15 cellular contexts compared by ENCODE assay signal in the genomic region with DNA sequence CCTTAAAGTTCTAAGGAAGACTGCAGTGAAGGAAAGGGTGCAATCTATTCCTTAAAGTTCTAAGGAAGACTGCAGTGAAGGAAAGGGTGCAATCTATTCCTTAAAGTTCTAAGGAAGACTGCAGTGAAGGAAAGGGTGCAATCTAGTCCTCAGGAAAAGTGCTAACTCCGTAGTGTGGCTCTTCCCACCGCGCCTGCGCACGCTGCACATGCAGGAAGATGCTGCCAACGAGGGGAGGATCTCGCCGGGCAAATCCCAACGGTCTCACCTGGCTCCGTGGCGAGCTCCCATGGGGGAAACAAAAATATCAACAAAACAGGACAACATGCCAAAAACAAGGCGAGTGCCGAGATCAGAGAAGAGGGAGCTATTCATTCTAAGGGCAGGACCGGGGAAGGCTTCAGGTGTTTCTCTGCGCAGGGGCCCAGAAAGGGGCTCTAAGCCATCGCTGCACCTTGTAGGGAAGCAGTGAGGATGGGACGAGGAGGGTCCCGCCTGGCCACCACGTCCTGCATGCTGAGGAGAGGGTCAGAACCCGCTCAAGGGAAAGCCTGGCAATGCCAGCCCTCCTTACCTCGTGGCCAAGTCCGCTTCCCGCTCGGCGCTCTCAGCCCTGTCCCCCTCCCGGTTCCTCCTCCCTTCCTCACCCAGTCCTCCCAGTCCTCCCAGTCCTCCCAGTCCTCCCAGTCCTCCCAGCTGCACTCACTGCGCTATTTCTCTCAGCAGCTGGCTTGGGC. TPM values are rescaled to one million over a fixed set of nuclear protein-coding genes. Genes with fewer than 3 reads are reported as not detected.
A peak's percentile ranks its signal among the peaks of the same experiment; 100 is the strongest.
DNase-seq lines count a peak whose midpoint lies in the region; ATAC-seq, FAIRE-seq and TF ChIP-seq lines count a peak whose summit lies in the region.
"Had no signal": no experiment of that assay in that cellular context is flagged by ENCODE, and none has a peak within 500 bp of the region (broad histone marks: within the 10 kb centered on the region; RNA-seq: fewer than 3 reads in every experiment).

No MANE protein-coding gene starts in this region.

- DNase-seq in DMS53 treated with DMSO at 0.1 percent for 48 hours (lab: John Stamatoyannopoulos, UW; ENCODE audit: unreplicated experiment) (peak; percentile 57), NCI-H2171 (lab: John Stamatoyannopoulos, UW) (peak; percentile 5), GM12878 (ENCODE audit: low read depth, low spot score) (no peak), stomach (no peak), SHP77 treated with DMSO at 0.1 percent for 48 hours (lab: John Stamatoyannopoulos, UW) (no peak)
- no peak for DNase-seq in activated CD8-positive, alpha-beta memory T cell treated with anti-CD3 and anti-CD28 coated beads for 24 hours
- DNase-seq: activated effector memory CD4-positive, alpha-beta T cell treated with anti-CD3 and anti-CD28 coated beads, Interleukin-2, amount 50 U/mL, for 16 hours; amniotic stem cell; GOT3; Kasumi-1; left colon; NCI-H1694; NCI-H524 treated with DMSO at 0.1 percent for 48 hours; Peyer's patch had no signal

- H3K27me3 ChIP-seq in GM12878 (replicated peaks in 1 of 2; ENCODE audit: control insufficient read depth in 2 of 2, insufficient read depth in 2 of 2, low read length in 1 of 2) = peaks cover 0 to 2% of the 10 kb centered on the region in 2 experiments; a peak in 1 of 4 replicates
- peaks cover 0 to 32% (median 0%) of the 10 kb centered on the region in 3 donors for H3K27me3 ChIP-seq in stomach
- H3K27me3 ChIP-seq: Peyer's patch had no signal

- CTCF ChIA-PET in GM12878 (lab: Yijun Ruan, JAX) = interaction anchor here (1.3 to 1.7 kb wide), 2 partner anchors 12 to 24 kb away, joined by 3 to 4 read pairs; no protein-coding TSS in a partner anchor

- FAIRE-seq in GM12878 (lab: Jason Lieb, UNC) = no peak

- in situ Hi-C loops in GM12878 (cut with MboI) = no loop called here

- TF ChIP-seq POLR2A in GM12878 (IDR thresholded peaks at IDR 0.05; ENCODE audit: low read depth, low read length) (no peak), stomach (IDR thresholded peaks at IDR 0.05) (no peak)

- no peak overlapping the region for H3K9ac ChIP-seq in GM12878 (ENCODE audit: control insufficient read depth, insufficient read depth, low read length)

- H3K4me3 ChIP-seq in GM12878 (no peak overlapping the region), stomach (peak overlapping the region; percentile 29 to 40 (median 35))

- no peak for TF ChIP-seq RAD21 in GM12878 (IDR thresholded peaks at IDR 0.05; ENCODE audit: insufficient read depth, low read depth, low read length)

- no TSS peak for BruUV-seq in GM12878 (replicated peaks; lab: Mats Ljungman, UMichigan)

- H3K4me2 ChIP-seq in GM12878 (ENCODE audit: control insufficient read depth, insufficient read depth) = peak overlapping the region; percentile 85

- TF ChIP-seq EP300 in GM12878 (IDR thresholded peaks at IDR 0.05; ENCODE audit: borderline replicate concordance in 1 of 2, control insufficient read depth in 1 of 2, low read depth in 2 of 2, low read length in 2 of 2) (no peak), stomach (IDR thresholded peaks at IDR 0.05) (no peak)

- 77% methylated on average over 26 of the region's 27 CpGs for WGBS in GM12878 (ENCODE audit: insufficient coverage, insufficient replicate concordance, low lambda C conversion rate, missing lambda C conversion rate)
- WGBS in stomach, 5 donors = 69 to 81% (median 76%) methylated on average over 26 to 27 of the region's 27 CpGs

- no peak overlapping the region for H2AFZ ChIP-seq in GM12878 (ENCODE audit: control insufficient read depth, low read depth, low read length)

- no peaks in the 10 kb centered on the region for H4K20me1 ChIP-seq in GM12878 (ENCODE audit: control insufficient read depth, insufficient read depth)

- no peak for TF ChIP-seq CTCF in GM12878 (IDR thresholded peaks at IDR 0.05 in 2 of 3, conservative IDR thresholded peaks at IDR 0.05 in 1 of 3; ENCODE audit: control insufficient read depth in 2 of 3, extremely low read depth in 1 of 3, insufficient read depth in 1 of 3, low read depth in 3 of 3, low read length in 3 of 3)
- no peak for TF ChIP-seq CTCF in stomach (IDR thresholded peaks at IDR 0.05)

- peaks cover 6% of the 10 kb centered on the region; the same call in 1 of the 2 replicates for H3K4me1 ChIP-seq in GM12878 (ENCODE audit: control insufficient read depth, insufficient read depth, low read length)
- H3K4me1 ChIP-seq in stomach = peaks cover 0 to 13% (median 4%) of the 10 kb centered on the region in 4 donors
- H3K4me1 ChIP-seq: Peyer's patch had no signal

- POLR2A ChIA-PET in GM12878 (lab: Charles Lee) = no interaction called here

- intact Hi-C loops in GM12878 (cut with micrococcal nuclease; ENCODE audit: unreplicated experiment) = no loop called here
- intact Hi-C loops in stomach (cut with DNase I; ENCODE audit: low total_unique reads) = no loop called here

- H3K9me3 ChIP-seq in GM12878 (replicated peaks; ENCODE audit: control insufficient read depth, insufficient read depth, low read length) = no peaks in the 10 kb centered on the region
- no peaks in the 10 kb centered on the region for H3K9me3 ChIP-seq in stomach
- H3K9me3 ChIP-seq: Peyer's patch had no signal

- RAD21 ChIA-PET in GM12878 (lab: Charles Lee; ENCODE audit: unreplicated experiment) = no interaction called here

- no peaks in the 10 kb centered on the region for H3K79me2 ChIP-seq in GM12878 (ENCODE audit: control insufficient read depth, insufficient read depth, low read length)

- no peak for ATAC-seq in GM12878
- ATAC-seq in HG02981 (IDR thresholded peaks at IDR 0.05; ENCODE audit: unreplicated experiment) = no peak

- H3K27ac ChIP-seq in GM12878 (ENCODE audit: control insufficient read depth, insufficient read depth) (no peak overlapping the region), stomach (no peak overlapping the region)

- SMC1A ChIA-PET in GM12878 (lab: Charles Lee; ENCODE audit: uncharacterized antibody, unreplicated experiment) = no interaction called here

- no peaks in the 10 kb centered on the region for H3K36me3 ChIP-seq in GM12878 (ENCODE audit: control insufficient read depth in 2 of 2, insufficient read depth in 2 of 2, low read length in 1 of 2)
- H3K36me3 ChIP-seq in stomach = no peaks in the 10 kb centered on the region
- H3K36me3 ChIP-seq: Peyer's patch had no signal

TF ChIP-seq in GM12878, 131 proteins besides CTCF, POLR2A, EP300 and RAD21 (continues in another document):
- TF ChIP-seq CBX3 (IDR thresholded peaks at IDR 0.05; ENCODE audit: borderline replicate concordance, low read depth) (no peak), SMARCA5 (IDR thresholded peaks at IDR 0.05) (no peak), POU2F2 (IDR thresholded peaks at IDR 0.05; ENCODE audit: borderline replicate concordance, low read depth, low read length) (no peak), IRF4 (IDR thresholded peaks at IDR 0.05; ENCODE audit: low read depth, low read length) (no peak), ESRRA (IDR thresholded peaks at IDR 0.05; ENCODE audit: low read length) (no peak)

RNA-seq across cellular contexts. Expression of a gene that starts 24.5 kb away (rescaled TPM):
- 48.4 and 50.0 TPM in 2 replicates for total RNA-seq in GM12878 (2013; cell fraction: nucleolus; rRNA removed)
- total RNA-seq in GM12878 (2014; rRNA removed) (64.6 and 67.0 TPM in 2 replicates), GM12878 (2014; rRNA removed; fragmentation: Illumina TruSeq; extraction: Trizol) (39.6 and 46.6 TPM in 2 replicates), GM12878 (2021) (39.5 and 47.4 TPM in 2 replicates), stomach (10 to 100 TPM in 3 of 5 donors, 1 to 10 TPM in 1, not detected in 1; 5.8 to 99.1 (median 21.2) TPM)
- polyA plus RNA-seq in GM12878 (2011; ENCODE audit: low read depth) = 11.0 TPM
- polyA plus RNA-seq in GM12878 (2011; rRNA removed) (79.2 and 105 TPM in 2 replicates), GM12878 (2014; fragmentation: Illumina TruSeq; extraction: Trizol) (60.4 and 63.8 TPM in 2 replicates), GM12878 (2014; fragmentation: Nextera tagmentation; extraction: Ambion mirVana) (100 to 1,000 TPM; 111 to 136 TPM), GM12878 (2014; rRNA removed) (87.7 and 88.9 TPM in 2 replicates), GM12878 (2016; fragmentation: Nextera tagmentation; extraction: Ambion mirVana) (100 to 1,000 TPM; 200 to 203 TPM), stomach (10 to 100 TPM; 11.9 to 24.7 (median 13.8) TPM)
- 52.2 and 64.5 TPM in 2 replicates for polyA plus RNA-seq in GM12878 (2011; cell fraction: cytosol; rRNA removed)
- polyA plus RNA-seq in GM12878 (2011; cell fraction: nucleus; rRNA removed) = 60.3 and 76.4 TPM in 2 replicates
- 34.6 and 36.1 TPM in 2 replicates for polyA plus RNA-seq in GM12878 (2012)
- polyA minus RNA-seq in GM12878 (2011; rRNA and poly(A)+ RNA removed) = 46.9 and 51.6 TPM in 2 replicates
- polyA minus RNA-seq in GM12878 (2011; cell fraction: cytosol; rRNA and poly(A)+ RNA removed) = 15.4 and 23.0 TPM in 2 replicates
- polyA minus RNA-seq in GM12878 (2011; cell fraction: nucleus; rRNA and poly(A)+ RNA removed) = 24.7 and 32.7 TPM in 2 replicates

RNA-seq across cellular contexts. Expression of a gene that starts 25.2 kb away (rescaled TPM):
- total RNA-seq in GM12878 (2013; cell fraction: nucleolus; rRNA removed) = 0.42 and 0.92 TPM in 2 replicates
- total RNA-seq in GM12878 (2014; rRNA removed) (not detected in 2 replicates), GM12878 (2014; rRNA removed; fragmentation: Illumina TruSeq; extraction: Trizol) (0.22 and 0.28 TPM in 2 replicates), GM12878 (2021) (0.29 and 0.90 TPM in 2 replicates), stomach (10 to 100 TPM in 1 of 5 donors, under 1 TPM in 1, not detected in 3; 0.92 to 31.0 TPM)
- polyA plus RNA-seq in GM12878 (2011; ENCODE audit: low read depth) = not detected
- polyA plus RNA-seq in GM12878 (2011; rRNA removed) (0.54 and 0.56 TPM in 2 replicates), GM12878 (2014; fragmentation: Illumina TruSeq; extraction: Trizol) (0.06 and 0.36 TPM in 2 replicates), GM12878 (2014; fragmentation: Nextera tagmentation; extraction: Ambion mirVana) (under 1 TPM; 0.20 to 0.24 TPM), GM12878 (2014; rRNA removed) (0.06 and 0.91 TPM in 2 replicates), GM12878 (2016; fragmentation: Nextera tagmentation; extraction: Ambion mirVana) (not detected), stomach (under 1 TPM in 2 of 3 donors, not detected in 1; 0.62 to 0.75 TPM)
- 0.18 and 0.61 TPM in 2 replicates for polyA plus RNA-seq in GM12878 (2011; cell fraction: cytosol; rRNA removed)
- polyA plus RNA-seq in GM12878 (2011; cell fraction: nucleus; rRNA removed) = 0.61 and 0.66 TPM in 2 replicates
- polyA plus RNA-seq in GM12878 (2012) = 0.15 and 0.60 TPM in 2 replicates
- 0.29 and 0.98 TPM in 2 replicates for polyA minus RNA-seq in GM12878 (2011; rRNA and poly(A)+ RNA removed)
- polyA minus RNA-seq in GM12878 (2011; cell fraction: cytosol; rRNA and poly(A)+ RNA removed) = not detected in 2 replicates
- polyA minus RNA-seq in GM12878 (2011; cell fraction: nucleus; rRNA and poly(A)+ RNA removed) = 0.24 and 0.38 TPM in 2 replicates
- total RNA-seq: Peyer's patch had no signal

Comparison
In these comparisons a context has a peak if more than half of its experiments do, and no peak if none do; other contexts are left out.
1. DNase-seq: peak in DMS53 treated with DMSO at 0.1 percent for 48 hours (single experiment) and NCI-H2171 (single experiment); none in GM12878 (single experiment), stomach (single experiment), SHP77 treated with DMSO at 0.1 percent for 48 hours (single experiment) and activated CD8-positive, alpha-beta memory T cell treated with anti-CD3 and anti-CD28 coated beads for 24 hours (single experiment).